8 cellular contexts compared by ENCODE assay signal in genomic region chr14:50532502-50533313, GRCh38. TPM values are rescaled to one million over a fixed set of nuclear protein-coding genes. Genes with fewer than 3 reads are reported as not detected.
DNase-seq lines count a peak whose midpoint lies in the region; TF ChIP-seq lines count a peak whose summit lies in the region.

MAP4K5 (minus strand) TSS chr14:50532569; CDS start chr14:50532049, 520 bp downstream.

- peak within 1 kb of the TSS; percentile 89 for H3K23ac ChIP-seq in neuronal stem cell (ENCODE audit: low read depth, low read length, poor library complexity)

- peak within 1 kb of the TSS; percentile 74 for H2BK15ac ChIP-seq in neuronal stem cell (ENCODE audit: low read length)

- H4K8ac ChIP-seq in neuronal stem cell (ENCODE audit: low read depth, low read length): peak within 1 kb of the TSS; percentile 43

- H3K9me2 ChIP-seq in MM.1S (replicated peaks; ENCODE audit: insufficient read depth, low read length): no peaks in the 10 kb centered on the region

- H3K9ac ChIP-seq in MM.1S (ENCODE audit: low read length): peak within 1 kb of the TSS; percentile 72; the same call in 1 of the 2 replicates
- H3K9ac ChIP-seq in neuronal stem cell (ENCODE audit: low read depth, low read length, poor library complexity): peak within 1 kb of the TSS; percentile 96
- H3K9ac ChIP-seq in subcutaneous abdominal adipose tissue (ENCODE audit: low read length in 5 of 5): peak within 1 kb of the TSS; percentile 50 to 93 (median 87)

- H3K36me3 ChIP-seq in MM.1S (replicated peaks; ENCODE audit: insufficient read depth, low read length) (no peaks in the 10 kb centered on the region), SJSA1 (peaks cover 36% of the 10 kb centered on the region), neuronal stem cell (replicated peaks in 1 of 2; ENCODE audit: control insufficient read depth in 2 of 2, insufficient read depth in 2 of 2, low read length in 2 of 2) (peaks cover 0 to 23% of the 10 kb centered on the region in 2 donors), subcutaneous abdominal adipose tissue (ENCODE audit: control insufficient read depth in 5 of 5, insufficient read depth in 5 of 5, low read length in 5 of 5) (no peaks in the 10 kb centered on the region)

- H3K4ac ChIP-seq in neuronal stem cell (ENCODE audit: low read length): no peak within 1 kb of the TSS

- H2BK120ac ChIP-seq in neuronal stem cell (ENCODE audit: low read depth, low read length): peak within 1 kb of the TSS; percentile 87

- peak within 1 kb of the TSS; percentile 99 for H2BK5ac ChIP-seq in neuronal stem cell (ENCODE audit: low read length)

- peak within 1 kb of the TSS; percentile 77 for H3K4me2 ChIP-seq in MM.1S (ENCODE audit: low read depth, low read length)
- H3K4me2 ChIP-seq in neuronal stem cell (ENCODE audit: insufficient read depth, low read length, poor library complexity, severe bottlenecking): peak within 1 kb of the TSS; percentile 93

- peak within 1 kb of the TSS; percentile 79 for H4K91ac ChIP-seq in neuronal stem cell (ENCODE audit: low read depth, low read length, poor library complexity)

- peak within 1 kb of the TSS; percentile 75 for H3K14ac ChIP-seq in neuronal stem cell (ENCODE audit: low read length)

- no CpG with 5 or more reads among the region's 61 CpGs for WGBS in neuronal stem cell (ENCODE audit: extremely low coverage in 2 of 2, insufficient read length in 2 of 2, insufficient replicate concordance in 1 of 2), 2 donors

- H3K4me3 ChIP-seq in MM.1S (ENCODE audit: low read length): peak within 1 kb of the TSS; percentile 77
- peak within 1 kb of the TSS; percentile 98 for H3K4me3 ChIP-seq in SJSA1
- H3K4me3 ChIP-seq in neuronal stem cell (ENCODE audit: low read length in 2 of 2): peak within 1 kb of the TSS; percentile 86 to 99
- H3K4me3 ChIP-seq in subcutaneous abdominal adipose tissue (ENCODE audit: low read depth in 1 of 5, low read length in 5 of 5): peak within 1 kb of the TSS; percentile 81 to 92 (median 86)

- H3K9me3 ChIP-seq in MM.1S (replicated peaks; ENCODE audit: insufficient read depth, low read length): no peaks in the 10 kb centered on the region
- no peaks in the 10 kb centered on the region for H3K9me3 ChIP-seq in SJSA1 (replicated peaks)
- peaks cover 0 to 9% of the 10 kb centered on the region in 2 donors for H3K9me3 ChIP-seq in neuronal stem cell (replicated peaks in 1 of 2; ENCODE audit: control insufficient read depth in 2 of 2, insufficient read depth in 1 of 2, low read depth in 1 of 2, low read length in 2 of 2)
- no peaks in the 10 kb centered on the region for H3K9me3 ChIP-seq in subcutaneous abdominal adipose tissue (ENCODE audit: control insufficient read depth in 5 of 5, low read length in 5 of 5)

- no peaks in the 10 kb centered on the region; the same call in 1 of the 2 replicates for H4K20me1 ChIP-seq in MM.1S (ENCODE audit: insufficient read depth, low read length)

- peaks cover 8% of the 10 kb centered on the region for H3K79me1 ChIP-seq in neuronal stem cell (ENCODE audit: low read depth, low read length)

- peaks cover 41% of the 10 kb centered on the region for H3K79me2 ChIP-seq in MM.1S (ENCODE audit: low read length)

- peak; percentile 59 for TF ChIP-seq CTCF in MM.1S (IDR thresholded peaks at IDR 0.05; ENCODE audit: low read length)

- H2BK12ac ChIP-seq in neuronal stem cell (ENCODE audit: low read length): peak within 1 kb of the TSS; percentile 73

- no peaks in the 10 kb centered on the region for H3K27me3 ChIP-seq in MM.1S (replicated peaks; ENCODE audit: insufficient read depth, low read length)
- H3K27me3 ChIP-seq in SJSA1 (replicated peaks): no peaks in the 10 kb centered on the region
- no peaks in the 10 kb centered on the region for H3K27me3 ChIP-seq in neuronal stem cell (ENCODE audit: control insufficient read depth in 3 of 3, insufficient read depth in 3 of 3, low read depth in 1 of 3, low read length in 3 of 3)
- no peaks in the 10 kb centered on the region for H3K27me3 ChIP-seq in subcutaneous abdominal adipose tissue (ENCODE audit: control insufficient read depth in 5 of 5, insufficient read depth in 4 of 5, low read length in 5 of 5)

- H3K18ac ChIP-seq in neuronal stem cell (ENCODE audit: low read length): peak within 1 kb of the TSS; percentile 100

- H3K27ac ChIP-seq in MM.1S (ENCODE audit: low read length) (peak within 1 kb of the TSS; percentile 44; the same call in 1 of the 2 replicates), SJSA1 (peak within 1 kb of the TSS; percentile 93), neuronal stem cell (replicated peaks; ENCODE audit: low read length) (peak within 1 kb of the TSS; percentile 85), subcutaneous abdominal adipose tissue (ENCODE audit: low read depth, low read length) (peak within 1 kb of the TSS; percentile 93)

- H2AK5ac ChIP-seq in neuronal stem cell (ENCODE audit: low read depth, low read length): peak within 1 kb of the TSS; percentile 70

- H2AFZ ChIP-seq in MM.1S (ENCODE audit: low read length) (peak within 1 kb of the TSS; percentile 95), neuronal stem cell (ENCODE audit: low read length) (peak within 1 kb of the TSS; percentile 93)

- H3F3A ChIP-seq in MM.1S (ENCODE audit: insufficient read depth, low read length): peaks cover 10% of the 10 kb centered on the region; the same call in 1 of the 2 replicates

- DNase-seq in GM03348 (ENCODE audit: low spot score) (peak; percentile 97), HCEC 1CT (peak; percentile 89), MM.1S (peak; percentile 80), SJSA1 (ENCODE audit: low read depth in 1 of 2, low spot score in 2 of 2) (peak; percentile 78 to 91), foreskin melanocyte (peak; percentile 77), neuronal stem cell (ENCODE audit: low spot score) (peak; percentile 82)
- peak; percentile 68 to 85 (median 76) for DNase-seq in activated naive CD4-positive, alpha-beta T cell (lab: John Stamatoyannopoulos, UW)

- 0 out of 2 replicates have a peak, but pooled peaks cover 4% of the 10 kb centered on the region for H3K4me1 ChIP-seq in MM.1S (ENCODE audit: low read length)
- peaks cover 53% of the 10 kb centered on the region for H3K4me1 ChIP-seq in SJSA1 (replicated peaks)
- peaks cover 3 to 7% of the 10 kb centered on the region in 2 donors for H3K4me1 ChIP-seq in neuronal stem cell (ENCODE audit: control insufficient read depth in 2 of 2, insufficient read depth in 1 of 2, low read depth in 1 of 2, low read length in 2 of 2)
- peaks cover 6 to 37% (median 27%) of the 10 kb centered on the region in 5 donors for H3K4me1 ChIP-seq in subcutaneous abdominal adipose tissue (ENCODE audit: control insufficient read depth in 5 of 5, insufficient read depth in 5 of 5, low read length in 5 of 5)

RNA-seq across cellular contexts. Expression of gene MAP4K5, which starts in this region (rescaled TPM):
- total RNA-seq in SJSA1 (2014; rRNA removed; shearing (Covaris generic)): 64.8 and 199 TPM in 2 replicates
- 38.8 TPM for polyA plus RNA-seq in neuronal stem cell (2013, experiment 1 of 2)
- polyA plus RNA-seq in neuronal stem cell (2013, experiment 2 of 2): 41.9 TPM

Comparison
In these comparisons a context has a peak if more than half of its experiments do, and no peak if none do; other contexts are left out.
1. Peak in every context shown above with its lines: DNase-seq, H3K4me3 ChIP-seq and H3K27ac ChIP-seq.